In the genomic region with DNA sequence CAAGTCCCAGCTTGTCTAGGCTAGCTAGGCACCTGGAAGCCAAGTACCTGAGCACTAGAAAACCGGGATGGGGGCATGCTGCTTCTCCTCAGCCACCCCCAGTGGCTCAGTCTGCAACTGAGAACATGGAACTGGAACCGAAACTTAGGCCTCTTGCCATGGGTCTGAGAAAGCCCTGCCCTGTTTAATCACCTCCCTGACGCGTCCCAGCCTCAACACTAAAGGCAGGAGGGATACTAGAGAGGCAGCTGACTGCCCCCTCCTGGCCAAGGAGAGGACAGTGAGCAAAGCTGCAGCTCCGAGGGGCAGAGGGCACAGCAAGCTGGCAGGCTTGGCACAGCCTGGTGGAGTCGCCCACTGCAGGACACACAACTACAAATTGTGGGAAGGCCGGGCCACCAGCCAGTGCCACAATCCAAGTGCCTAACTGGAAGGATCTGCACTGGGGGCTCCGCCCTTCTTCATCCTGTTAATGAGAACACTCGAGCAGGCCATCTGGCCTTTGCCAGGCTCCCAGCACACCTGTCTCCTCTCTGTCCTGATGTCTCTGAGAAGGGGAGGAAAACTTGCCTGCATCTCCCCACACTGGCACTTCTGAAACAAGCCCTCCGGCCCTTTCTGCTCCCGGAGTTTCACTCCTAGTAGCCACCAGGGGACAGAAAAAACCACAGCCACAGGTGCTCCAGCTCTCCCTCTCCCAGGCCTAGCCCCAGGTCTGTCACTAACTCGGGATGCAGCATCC, we compare ENCODE assay signal across 8 cellular contexts. TPM values are rescaled to one million over a fixed set of nuclear protein-coding genes. Genes with fewer than 3 reads are reported as not detected.
DNase-seq lines count a peak whose midpoint lies in the region; ATAC-seq and TF ChIP-seq lines count a peak whose summit lies in the region.

No MANE protein-coding gene starts in this region.

- no peak overlapping the region for H3K4me2 ChIP-seq in neural progenitor cell

- H3K27ac ChIP-seq in neural progenitor cell = no peak overlapping the region

- DNase-seq in DMS 273 (lab: John Stamatoyannopoulos, UW; ENCODE audit: unreplicated experiment) (peak; percentile 92), NAMALWA (ENCODE audit: low spot score) (peak; percentile 93), erythroblast (lab: John Stamatoyannopoulos, UW) (peak; percentile 45 to 57), neural progenitor cell (ENCODE audit: low spot score) (peak; percentile 83), GOT3 (lab: John Stamatoyannopoulos, UW) (no peak)

- H3K4me3 ChIP-seq in WI38 (ENCODE audit: low read depth, low read length) (no peak overlapping the region), neural progenitor cell (no peak overlapping the region)

- peak overlapping the region; percentile 66 for H3K27ac Mint-ChIP-seq in neural progenitor cell

- peak overlapping the region; percentile 47 for H2AFZ ChIP-seq in neural progenitor cell (replicated peaks)

- no peaks in the 10 kb centered on the region for H3K36me3 Mint-ChIP-seq in neural progenitor cell

- H3K36me3 ChIP-seq in neural progenitor cell = no peaks in the 10 kb centered on the region

- TF ChIP-seq CTCF in WI38 (IDR thresholded peaks at IDR 0.05; ENCODE audit: low read depth, low read length) (peak; percentile 35; the same call in 1 of the 2 replicates), neural progenitor cell (IDR thresholded peaks at IDR 0.05) (peak; percentile 76)

- peaks cover 16% of the 10 kb centered on the region for H3K27me3 Mint-ChIP-seq in neural progenitor cell (ENCODE audit: insufficient read depth, low read depth)

- no peak overlapping the region for H3K9ac ChIP-seq in neural progenitor cell

- H3K4me1 Mint-ChIP-seq in neural progenitor cell = peaks cover 25% of the 10 kb centered on the region

- no peaks in the 10 kb centered on the region for H4K20me1 ChIP-seq in neural progenitor cell (ENCODE audit: low read depth)

- no peaks in the 10 kb centered on the region for H3K27me3 ChIP-seq in neural progenitor cell

- no peaks in the 10 kb centered on the region for H3F3A ChIP-seq in neural progenitor cell (ENCODE audit: low read depth)

- H3K79me2 ChIP-seq in neural progenitor cell (ENCODE audit: low read depth) = no peaks in the 10 kb centered on the region

- TF ChIP-seq POLR2A in erythroblast (IDR thresholded peaks at IDR 0.05; ENCODE audit: low read length) = no peak

- H3K9me3 Mint-ChIP-seq in neural progenitor cell = peaks cover 5% of the 10 kb centered on the region

- ATAC-seq in GM21529 (IDR thresholded peaks at IDR 0.05; ENCODE audit: unreplicated experiment) = peak; percentile 73
- no peak for ATAC-seq in HG03159 (IDR thresholded peaks at IDR 0.05; ENCODE audit: unreplicated experiment)

- H3K9me3 ChIP-seq in neural progenitor cell (ENCODE audit: low read depth) = no peaks in the 10 kb centered on the region

- peaks cover 9% of the 10 kb centered on the region for H3K4me1 ChIP-seq in neural progenitor cell

- no peak overlapping the region for H3K4me3 Mint-ChIP-seq in neural progenitor cell

RNA-seq across cellular contexts. Expression of gene BDH1, which starts 53.7 kb away (rescaled TPM):
- 14.1 and 19.4 TPM in 2 replicates for total RNA-seq in neural progenitor cell (ENCODE audit: low replicate concordance)
